17 cellular contexts compared by ENCODE assay signal in genomic region chr1:5950994-5951749, GRCh38.
"Had no signal": no experiment of that assay in that cellular context is flagged by ENCODE, and none has a peak within 500 bp of the region (broad histone marks: within the 10 kb centered on the region; RNA-seq: fewer than 3 reads in every experiment).

No MANE protein-coding gene starts in this region.

- H3K36me3 ChIP-seq: breast epithelium, uterus had no signal

- H3K27me3 ChIP-seq: breast epithelium, foreskin keratinocyte, heart left ventricle, left lung, uterus had no signal

- H3K4me1 ChIP-seq: breast epithelium, foreskin keratinocyte, heart left ventricle, left lung, parathyroid adenoma, uterus had no signal

- H3K9me3 Mint-ChIP-seq: activated B cell treated with CpG ODN at 0.5 μM for 24 hours; activated naive CD8-positive, alpha-beta T cell treated with anti-CD3 and anti-CD28 coated beads, Interleukin-2, amount 10 ng/mL, durations not matched to agents 7 days and 5 days; activated T-cell treated with anti-CD3 and anti-CD28 coated beads, Interleukin-2, amount 50 U/mL, for 4 hours; stimulated activated naive CD8-positive, alpha-beta T cell treated with anti-CD3 and anti-CD28 coated beads, Interleukin-15, Interleukin-2, amounts not matched to agents 100 ng/mL and 50 ng/mL, for 24 hours; T-cell had no signal

- H3K9me3 ChIP-seq: breast epithelium, heart left ventricle, left lung, thoracic aorta, uterus had no signal

- H3K27me3 Mint-ChIP-seq: activated B cell treated with CpG ODN at 0.5 μM for 24 hours; activated naive CD8-positive, alpha-beta T cell treated with anti-CD3 and anti-CD28 coated beads, Interleukin-2, amount 10 ng/mL, durations not matched to agents 7 days and 5 days; stimulated activated naive CD8-positive, alpha-beta T cell treated with anti-CD3 and anti-CD28 coated beads, Interleukin-15, Interleukin-2, amounts not matched to agents 100 ng/mL and 50 ng/mL, for 24 hours; T-cell had no signal

- H3K4me3 ChIP-seq: breast epithelium, heart left ventricle, left lung, thoracic aorta, uterus had no signal

- ATAC-seq: activated T-cell treated with anti-CD3 and anti-CD28 coated beads, Interleukin-2, amount 50 U/mL, for 4 hours; foreskin keratinocyte; heart left ventricle; left lung had no signal

- H3K27ac Mint-ChIP-seq: activated B cell treated with CpG ODN at 0.5 μM for 24 hours; activated naive CD8-positive, alpha-beta T cell treated with anti-CD3 and anti-CD28 coated beads, Interleukin-2, amount 10 ng/mL, durations not matched to agents 7 days and 5 days; memory B cell; stimulated activated naive CD8-positive, alpha-beta T cell treated with anti-CD3 and anti-CD28 coated beads, Interleukin-15, Interleukin-2, amounts not matched to agents 100 ng/mL and 50 ng/mL, for 24 hours had no signal

- H3K27ac ChIP-seq: breast epithelium, foreskin keratinocyte, heart left ventricle, left lung, parathyroid adenoma, thoracic aorta, uterus had no signal

- DNase-seq: activated B cell treated with CpG ODN at 0.5 μM for 24 hours; activated CD4-positive, alpha-beta T cell treated with anti-CD3 and anti-CD28 coated beads, Interleukin-2, amount 50 U/mL, for 1 hour; activated naive CD8-positive, alpha-beta T cell treated with anti-CD3 and anti-CD28 coated beads, Interleukin-2, amount 10 ng/mL, durations not matched to agents 7 days and 5 days; activated T-cell treated with anti-CD3 and anti-CD28 coated beads, Interleukin-2, amount 50 U/mL, for 4 hours; anterior cingulate cortex; foreskin keratinocyte; stimulated activated CD4-positive, alpha-beta T cell treated with anti-CD3 and anti-CD28 coated beads, Interleukin-4, amount 100 ng/mL, for 1 hour; stimulated activated CD8-positive, alpha-beta memory T cell treated with anti-CD3 and anti-CD28 coated beads, Interleukin-4, amount 100 ng/mL, for 48 hours; T-cell; uterus had no signal

- H3K4me3 Mint-ChIP-seq: activated B cell treated with CpG ODN at 0.5 μM for 24 hours; activated naive CD8-positive, alpha-beta T cell treated with anti-CD3 and anti-CD28 coated beads, Interleukin-2, amount 10 ng/mL, durations not matched to agents 7 days and 5 days; activated T-cell treated with anti-CD3 and anti-CD28 coated beads, Interleukin-2, amount 50 U/mL, for 4 hours; memory B cell; stimulated activated naive CD8-positive, alpha-beta T cell treated with anti-CD3 and anti-CD28 coated beads, Interleukin-15, Interleukin-2, amounts not matched to agents 100 ng/mL and 50 ng/mL, for 24 hours; T-cell had no signal
